1 cellular context compared by ENCODE assay signal in genomic region chr2:126657636-126658315, GRCh38.
TF ChIP-seq lines count a peak whose summit lies in the region.

No MANE protein-coding gene starts in this region.

TF ChIP-seq in K562, 482 proteins besides CTCF, POLR2A, EP300 and RAD21 (continued from another document and continues in another):
- TF ChIP-seq STAT6 (CRISPR knock-in tag; IDR thresholded peaks at IDR 0.05) (no peak), BCOR (IDR thresholded peaks at IDR 0.05) (no peak), ZKSCAN3 (CRISPR knock-in tag; IDR thresholded peaks at IDR 0.05) (no peak), DACH1 (IDR thresholded peaks at IDR 0.05; ENCODE audit: partially characterized antibody) (peak; percentile 86), ETV5 (CRISPR knock-in tag; IDR thresholded peaks at IDR 0.05; ENCODE audit: low read depth) (peak; percentile 87), NCOR1 (IDR thresholded peaks at IDR 0.05) (peak; percentile 64), CREB1 (IDR thresholded peaks at IDR 0.05) (0 out of 2 replicates have a peak, but pooled peaks have one; percentile 36), CREB1 (CRISPR knock-in tag; IDR thresholded peaks at IDR 0.05) (no peak), ZNF316 (IDR thresholded peaks at IDR 0.05) (no peak), TCF3 (CRISPR knock-in tag; IDR thresholded peaks at IDR 0.05) (peak; percentile 50; the same call in 1 of the 2 replicates), PCBP2 (IDR thresholded peaks at IDR 0.05; ENCODE audit: low read depth, low read length, poor library complexity, severe bottlenecking) (no peak), NR1H2 (CRISPR knock-in tag; IDR thresholded peaks at IDR 0.05) (no peak), ID3 (CRISPR knock-in tag; IDR thresholded peaks at IDR 0.05) (no peak), ID3 (tag; IDR thresholded peaks at IDR 0.05) (0 out of 2 replicates have a peak, but pooled peaks have one; percentile 26), ZC3H11A (IDR thresholded peaks at IDR 0.05; ENCODE audit: low read depth, low read length) (no peak), TOE1 (IDR thresholded peaks at IDR 0.05; ENCODE audit: borderline replicate concordance) (peak; percentile 45; the same call in 1 of the 2 replicates), TOE1 (CRISPR knock-in tag; IDR thresholded peaks at IDR 0.05; ENCODE audit: borderline replicate concordance, low read depth) (no peak), KDM1A (IDR thresholded peaks at IDR 0.05) (peak; percentile 6 to 52; a peak in 1 of 4 replicates), E2F3 (CRISPR knock-in tag; IDR thresholded peaks at IDR 0.05) (0 out of 2 replicates have a peak, but pooled peaks have one; percentile 4), LEF1 (IDR thresholded peaks at IDR 0.05) (peak; percentile 68), CBFB (CRISPR knock-in tag; IDR thresholded peaks at IDR 0.05) (no peak), NR2C1 (IDR thresholded peaks at IDR 0.05) (peak; percentile 50), NR2C1 (tag; IDR thresholded peaks at IDR 0.05) (peak; percentile 74), CBX2 (IDR thresholded peaks at IDR 0.05; ENCODE audit: insufficient read depth, low read length, poor library complexity, severe bottlenecking) (no peak), ZFX (CRISPR knock-in tag; IDR thresholded peaks at IDR 0.05) (peak; percentile 90), HDAC2 (IDR thresholded peaks at IDR 0.05) (peak; percentile 24; the same call in 1 of the 2 replicates), ZNF740 (CRISPR knock-in tag; IDR thresholded peaks at IDR 0.05) (peak; percentile 60; the same call in 1 of the 2 replicates), ZNF740 (tag; IDR thresholded peaks at IDR 0.05) (peak in 1 of 2 experiments; percentile 28; a peak in 1 of 4 replicates), ZFP36 (IDR thresholded peaks at IDR 0.05; ENCODE audit: low read depth, low read length, partially characterized antibody) (no peak), THRA (IDR thresholded peaks at IDR 0.05) (no peak), KLF1 (tag; IDR thresholded peaks at IDR 0.05) (no peak), CBFA2T3 (IDR thresholded peaks at IDR 0.05) (peak; percentile 63), KLF6 (CRISPR knock-in tag; IDR thresholded peaks at IDR 0.05; ENCODE audit: borderline replicate concordance) (peak; percentile 29; the same call in 1 of the 2 replicates), JUN (IDR thresholded peaks at IDR 0.05; ENCODE audit: borderline replicate concordance, low read depth, low read length) (peak; percentile 72; the same call in 1 of the 2 replicates), JUN (CRISPR knock-in tag; IDR thresholded peaks at IDR 0.05; ENCODE audit: borderline replicate concordance) (no peak; the same call in 1 of the 2 replicates), MYNN (IDR thresholded peaks at IDR 0.05) (peak; percentile 76; the same call in 1 of the 2 replicates), MYNN (CRISPR knock-in tag; IDR thresholded peaks at IDR 0.05) (no peak), TAF9B (IDR thresholded peaks at IDR 0.05; ENCODE audit: partially characterized antibody) (peak; percentile 82), ZNF124 (CRISPR knock-in tag; IDR thresholded peaks at IDR 0.05) (no peak), CEBPG (CRISPR knock-in tag; IDR thresholded peaks at IDR 0.05) (0 out of 2 replicates have a peak, but pooled peaks have one; percentile 43), CEBPG (tag; conservative IDR thresholded peaks at IDR 0.05 in 1 of 2, IDR thresholded peaks at IDR 0.05 in 1 of 2) (peak in 1 of 2 experiments; percentile 79; a peak in 3 of 4 replicates), NRF1 (conservative IDR thresholded peaks at IDR 0.05 in 1 of 2, IDR thresholded peaks at IDR 0.05 in 1 of 2) (peak; percentile 52 to 59; a peak in 2 of 4 replicates), RBM25 (IDR thresholded peaks at IDR 0.05; ENCODE audit: low read depth, low read length, severe bottlenecking) (no peak), NR2F6 (CRISPR knock-in tag; IDR thresholded peaks at IDR 0.05) (no peak), ZNF263 (CRISPR knock-in tag; IDR thresholded peaks at IDR 0.05; ENCODE audit: borderline replicate concordance) (no peak), ATF7 (IDR thresholded peaks at IDR 0.05) (0 out of 2 replicates have a peak, but pooled peaks have one; percentile 21), USF2 (CRISPR knock-in tag; IDR thresholded peaks at IDR 0.05) (peak; percentile 60), CHCHD3 (CRISPR knock-in tag; IDR thresholded peaks at IDR 0.05) (no peak), ZBTB17 (CRISPR knock-in tag; IDR thresholded peaks at IDR 0.05) (peak; percentile 82), POU5F1 (IDR thresholded peaks at IDR 0.05; ENCODE audit: borderline replicate concordance, low read depth, low read length, partially characterized antibody) (no peak), ZNF354B (CRISPR knock-in tag; IDR thresholded peaks at IDR 0.05) (no peak), ZNF766 (CRISPR knock-in tag; conservative IDR thresholded peaks at IDR 0.05) (no peak; the same call in 1 of the 2 replicates), PYGO2 (tag; IDR thresholded peaks at IDR 0.05) (0 out of 2 replicates have a peak, but pooled peaks have one; percentile 3)
- TF ChIP-seq, protein P1, sequence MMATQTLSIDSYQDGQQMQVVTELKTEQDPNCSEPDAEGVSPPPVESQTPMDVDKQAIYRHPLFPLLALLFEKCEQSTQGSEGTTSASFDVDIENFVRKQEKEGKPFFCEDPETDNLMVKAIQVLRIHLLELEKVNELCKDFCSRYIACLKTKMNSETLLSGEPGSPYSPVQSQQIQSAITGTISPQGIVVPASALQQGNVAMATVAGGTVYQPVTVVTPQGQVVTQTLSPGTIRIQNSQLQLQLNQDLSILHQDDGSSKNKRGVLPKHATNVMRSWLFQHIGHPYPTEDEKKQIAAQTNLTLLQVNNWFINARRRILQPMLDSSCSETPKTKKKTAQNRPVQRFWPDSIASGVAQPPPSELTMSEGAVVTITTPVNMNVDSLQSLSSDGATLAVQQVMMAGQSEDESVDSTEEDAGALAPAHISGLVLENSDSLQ (IDR thresholded peaks at IDR 0.05): peak; percentile 94
- TF ChIP-seq, protein P2, sequence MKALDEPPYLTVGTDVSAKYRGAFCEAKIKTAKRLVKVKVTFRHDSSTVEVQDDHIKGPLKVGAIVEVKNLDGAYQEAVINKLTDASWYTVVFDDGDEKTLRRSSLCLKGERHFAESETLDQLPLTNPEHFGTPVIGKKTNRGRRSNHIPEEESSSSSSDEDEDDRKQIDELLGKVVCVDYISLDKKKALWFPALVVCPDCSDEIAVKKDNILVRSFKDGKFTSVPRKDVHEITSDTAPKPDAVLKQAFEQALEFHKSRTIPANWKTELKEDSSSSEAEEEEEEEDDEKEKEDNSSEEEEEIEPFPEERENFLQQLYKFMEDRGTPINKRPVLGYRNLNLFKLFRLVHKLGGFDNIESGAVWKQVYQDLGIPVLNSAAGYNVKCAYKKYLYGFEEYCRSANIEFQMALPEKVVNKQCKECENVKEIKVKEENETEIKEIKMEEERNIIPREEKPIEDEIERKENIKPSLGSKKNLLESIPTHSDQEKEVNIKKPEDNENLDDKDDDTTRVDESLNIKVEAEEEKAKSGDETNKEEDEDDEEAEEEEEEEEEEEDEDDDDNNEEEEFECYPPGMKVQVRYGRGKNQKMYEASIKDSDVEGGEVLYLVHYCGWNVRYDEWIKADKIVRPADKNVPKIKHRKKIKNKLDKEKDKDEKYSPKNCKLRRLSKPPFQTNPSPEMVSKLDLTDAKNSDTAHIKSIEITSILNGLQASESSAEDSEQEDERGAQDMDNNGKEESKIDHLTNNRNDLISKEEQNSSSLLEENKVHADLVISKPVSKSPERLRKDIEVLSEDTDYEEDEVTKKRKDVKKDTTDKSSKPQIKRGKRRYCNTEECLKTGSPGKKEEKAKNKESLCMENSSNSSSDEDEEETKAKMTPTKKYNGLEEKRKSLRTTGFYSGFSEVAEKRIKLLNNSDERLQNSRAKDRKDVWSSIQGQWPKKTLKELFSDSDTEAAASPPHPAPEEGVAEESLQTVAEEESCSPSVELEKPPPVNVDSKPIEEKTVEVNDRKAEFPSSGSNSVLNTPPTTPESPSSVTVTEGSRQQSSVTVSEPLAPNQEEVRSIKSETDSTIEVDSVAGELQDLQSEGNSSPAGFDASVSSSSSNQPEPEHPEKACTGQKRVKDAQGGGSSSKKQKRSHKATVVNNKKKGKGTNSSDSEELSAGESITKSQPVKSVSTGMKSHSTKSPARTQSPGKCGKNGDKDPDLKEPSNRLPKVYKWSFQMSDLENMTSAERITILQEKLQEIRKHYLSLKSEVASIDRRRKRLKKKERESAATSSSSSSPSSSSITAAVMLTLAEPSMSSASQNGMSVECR (CRISPR knock-in tag; IDR thresholded peaks at IDR 0.05): peak; percentile 70; the same call in 1 of the 2 replicates
- TF ChIP-seq, protein P3, sequence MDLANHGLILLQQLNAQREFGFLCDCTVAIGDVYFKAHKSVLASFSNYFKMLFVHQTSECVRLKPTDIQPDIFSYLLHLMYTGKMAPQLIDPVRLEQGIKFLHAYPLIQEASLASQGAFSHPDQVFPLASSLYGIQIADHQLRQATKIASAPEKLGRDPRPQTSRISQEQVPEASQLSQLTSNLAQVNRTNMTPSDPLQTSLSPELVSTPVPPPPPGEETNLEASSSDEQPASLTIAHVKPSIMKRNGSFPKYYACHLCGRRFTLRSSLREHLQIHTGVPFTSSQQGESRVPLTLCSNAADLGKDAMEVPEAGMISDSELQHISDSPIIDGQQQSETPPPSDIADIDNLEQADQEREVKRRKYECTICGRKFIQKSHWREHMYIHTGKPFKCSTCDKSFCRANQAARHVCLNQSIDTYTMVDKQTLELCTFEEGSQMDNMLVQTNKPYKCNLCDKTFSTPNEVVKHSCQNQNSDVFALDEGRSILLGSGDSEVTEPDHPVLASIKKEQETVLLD (IDR thresholded peaks at IDR 0.05): peak; percentile 66; the same call in 1 of the 2 replicates
- TF ChIP-seq, protein P4, sequence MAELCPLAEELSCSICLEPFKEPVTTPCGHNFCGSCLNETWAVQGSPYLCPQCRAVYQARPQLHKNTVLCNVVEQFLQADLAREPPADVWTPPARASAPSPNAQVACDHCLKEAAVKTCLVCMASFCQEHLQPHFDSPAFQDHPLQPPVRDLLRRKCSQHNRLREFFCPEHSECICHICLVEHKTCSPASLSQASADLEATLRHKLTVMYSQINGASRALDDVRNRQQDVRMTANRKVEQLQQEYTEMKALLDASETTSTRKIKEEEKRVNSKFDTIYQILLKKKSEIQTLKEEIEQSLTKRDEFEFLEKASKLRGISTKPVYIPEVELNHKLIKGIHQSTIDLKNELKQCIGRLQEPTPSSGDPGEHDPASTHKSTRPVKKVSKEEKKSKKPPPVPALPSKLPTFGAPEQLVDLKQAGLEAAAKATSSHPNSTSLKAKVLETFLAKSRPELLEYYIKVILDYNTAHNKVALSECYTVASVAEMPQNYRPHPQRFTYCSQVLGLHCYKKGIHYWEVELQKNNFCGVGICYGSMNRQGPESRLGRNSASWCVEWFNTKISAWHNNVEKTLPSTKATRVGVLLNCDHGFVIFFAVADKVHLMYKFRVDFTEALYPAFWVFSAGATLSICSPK (IDR thresholded peaks at IDR 0.05; ENCODE audit: borderline replicate concordance): no peak
- TF ChIP-seq, protein P5, sequence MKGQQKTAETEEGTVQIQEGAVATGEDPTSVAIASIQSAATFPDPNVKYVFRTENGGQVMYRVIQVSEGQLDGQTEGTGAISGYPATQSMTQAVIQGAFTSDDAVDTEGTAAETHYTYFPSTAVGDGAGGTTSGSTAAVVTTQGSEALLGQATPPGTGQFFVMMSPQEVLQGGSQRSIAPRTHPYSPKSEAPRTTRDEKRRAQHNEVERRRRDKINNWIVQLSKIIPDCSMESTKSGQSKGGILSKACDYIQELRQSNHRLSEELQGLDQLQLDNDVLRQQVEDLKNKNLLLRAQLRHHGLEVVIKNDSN (CRISPR knock-in tag; IDR thresholded peaks at IDR 0.05): peak; percentile 51; the same call in 1 of the 2 replicates
